ENCODE assay signal across 8 cellular contexts in the genomic region with DNA sequence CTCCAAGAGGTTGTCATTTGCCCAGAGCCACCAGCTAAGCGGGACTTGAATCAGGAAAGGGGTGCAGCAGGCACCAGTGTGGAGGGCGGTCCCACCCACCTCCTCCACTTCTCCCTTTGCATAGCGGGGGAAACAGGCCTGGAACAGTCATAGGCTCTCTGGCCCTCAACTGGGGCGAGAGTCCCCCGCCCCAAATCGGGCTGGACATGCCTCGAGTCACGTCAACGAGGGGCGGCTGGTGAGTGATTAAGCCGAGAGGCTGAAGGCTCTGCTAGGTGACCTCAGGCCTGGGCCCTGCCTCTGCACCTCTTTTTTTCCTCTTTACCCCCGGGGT. TPM values are rescaled to one million over a fixed set of nuclear protein-coding genes. Genes with fewer than 3 reads are reported as not detected.
DNase-seq lines count a peak whose midpoint lies in the region; ATAC-seq and TF ChIP-seq lines count a peak whose summit lies in the region.

No MANE protein-coding gene starts in this region.

- H3K27ac ChIP-seq in right atrium auricular region (peak overlapping the region; percentile 90 to 92), smooth muscle cell (ENCODE audit: low read depth) (peak overlapping the region; percentile 37)

- peaks cover 22% of the 10 kb centered on the region for H3K4me1 Mint-ChIP-seq in activated T-helper 2 cell treated with anti-CD3 and anti-CD28 coated beads, Interferon-gamma antibody, Interleukin-2, Interleukin-4, amounts not matched to agents 10 μg/mL and 5 μg/mL and 100 μg/mL, durations not matched to agents 14 hours and 24 hours and 36 hours (ENCODE audit: low read depth)

- no peak for DNase-seq in AG09309 (ENCODE audit: low read depth)
- no peak for DNase-seq in HFF-Myc (ENCODE audit: extremely low read depth, low read depth)
- DNase-seq in activated T-helper 2 cell treated with anti-CD3 and anti-CD28 coated beads, Interferon-gamma antibody, Interleukin-2, Interleukin-4, amounts not matched to agents 10 μg/mL and 5 μg/mL and 100 μg/mL, durations not matched to agents 14 hours and 24 hours and 36 hours (ENCODE audit: low spot score) = no peak
- DNase-seq in right atrium auricular region (ENCODE audit: low spot score) = no peak
- DNase-seq in smooth muscle cell (lab: John Stamatoyannopoulos, UW; ENCODE audit: unreplicated experiment) = no peak

- H4K20me1 ChIP-seq in smooth muscle cell (ENCODE audit: low read depth) = no peaks in the 10 kb centered on the region

- H3K4me1 ChIP-seq in right atrium auricular region = peaks cover 0 to 36% of the 10 kb centered on the region in 2 donors
- no peaks in the 10 kb centered on the region for H3K4me1 ChIP-seq in smooth muscle cell (ENCODE audit: low read depth)

- H3K9me3 ChIP-seq in right atrium auricular region (no peaks in the 10 kb centered on the region), smooth muscle cell (replicated peaks; ENCODE audit: low read depth) (no peaks in the 10 kb centered on the region)

- H3K4me3 Mint-ChIP-seq in activated T-helper 2 cell treated with anti-CD3 and anti-CD28 coated beads, Interferon-gamma antibody, Interleukin-2, Interleukin-4, amounts not matched to agents 10 μg/mL and 5 μg/mL and 100 μg/mL, durations not matched to agents 14 hours and 24 hours and 36 hours (ENCODE audit: low read depth) = peak overlapping the region; percentile 85

- H3K27me3 Mint-ChIP-seq in activated T-helper 2 cell treated with anti-CD3 and anti-CD28 coated beads, Interferon-gamma antibody, Interleukin-2, Interleukin-4, amounts not matched to agents 10 μg/mL and 5 μg/mL and 100 μg/mL, durations not matched to agents 14 hours and 24 hours and 36 hours (ENCODE audit: low read depth) = no peaks in the 10 kb centered on the region

- intact Hi-C loops in activated T-helper 2 cell treated with anti-CD3 and anti-CD28 coated beads, Interferon-gamma antibody, Interleukin-2, Interleukin-4, amounts not matched to agents 10 μg/mL and 5 μg/mL and 100 μg/mL, durations not matched to agents 14 hours and 24 hours and 36 hours (cut with micrococcal nuclease) = loop anchor here (1.0 to 10.0 kb wide), 2 partner anchors 51 to 157 kb away; no protein-coding TSS in a partner anchor

- no peaks in the 10 kb centered on the region for H3K79me2 ChIP-seq in smooth muscle cell (ENCODE audit: low read depth)

- H3K36me3 ChIP-seq in right atrium auricular region (peaks cover 41% of the 10 kb centered on the region), smooth muscle cell (ENCODE audit: low read depth) (no peaks in the 10 kb centered on the region)

- H3K9ac ChIP-seq in smooth muscle cell (ENCODE audit: low read depth) = peak overlapping the region; percentile 16

- peak overlapping the region; percentile 51 for H3K4me3 ChIP-seq in AG09309 (ENCODE audit: control insufficient read depth, low read depth, low read length)
- H3K4me3 ChIP-seq in HFF-Myc (replicated peaks; ENCODE audit: low read depth, low read length) = peak overlapping the region; percentile 37
- peak overlapping the region; percentile 42 to 67 for H3K4me3 ChIP-seq in right atrium auricular region
- H3K4me3 ChIP-seq in smooth muscle cell = peak overlapping the region; percentile 58

- no peaks in the 10 kb centered on the region for H3F3A ChIP-seq in smooth muscle cell (ENCODE audit: low read depth)

- peak overlapping the region; percentile 75 for H2AFZ ChIP-seq in smooth muscle cell (ENCODE audit: low read depth)

- peaks cover 53% of the 10 kb centered on the region for H3K36me3 Mint-ChIP-seq in activated T-helper 2 cell treated with anti-CD3 and anti-CD28 coated beads, Interferon-gamma antibody, Interleukin-2, Interleukin-4, amounts not matched to agents 10 μg/mL and 5 μg/mL and 100 μg/mL, durations not matched to agents 14 hours and 24 hours and 36 hours (ENCODE audit: low read depth)

- 1% methylated on average over 12 of the region's 12 CpGs for WGBS in smooth muscle cell (ENCODE audit: low lambda C conversion rate)

- TF ChIP-seq CTCF in AG09309 (IDR thresholded peaks at IDR 0.05; ENCODE audit: control insufficient read depth, insufficient read depth, low read depth, low read length, missing control alignments) (no peak), HFF-Myc (IDR thresholded peaks at IDR 0.05; ENCODE audit: low read depth, low read length, missing control alignments) (no peak), right atrium auricular region (IDR thresholded peaks at IDR 0.05) (no peak), smooth muscle cell (IDR thresholded peaks at IDR 0.05; ENCODE audit: borderline replicate concordance, insufficient read depth, poor library complexity, severe bottlenecking) (no peak)

- no peaks in the 10 kb centered on the region for H3K27me3 ChIP-seq in right atrium auricular region
- H3K27me3 ChIP-seq in smooth muscle cell (ENCODE audit: low read depth) = no peaks in the 10 kb centered on the region

- no peak for ATAC-seq in HG03432 (IDR thresholded peaks at IDR 0.05; ENCODE audit: unreplicated experiment)
- ATAC-seq in HG03520 (IDR thresholded peaks at IDR 0.05; ENCODE audit: unreplicated experiment) = no peak
- ATAC-seq in GM19328 (IDR thresholded peaks at IDR 0.05; ENCODE audit: unreplicated experiment) = no peak

- peak overlapping the region; percentile 88 for H3K4me2 ChIP-seq in smooth muscle cell

- H3K27ac Mint-ChIP-seq in activated T-helper 2 cell treated with anti-CD3 and anti-CD28 coated beads, Interferon-gamma antibody, Interleukin-2, Interleukin-4, amounts not matched to agents 10 μg/mL and 5 μg/mL and 100 μg/mL, durations not matched to agents 14 hours and 24 hours and 36 hours = peak overlapping the region; percentile 84

- no peaks in the 10 kb centered on the region for H3K9me3 Mint-ChIP-seq in activated T-helper 2 cell treated with anti-CD3 and anti-CD28 coated beads, Interferon-gamma antibody, Interleukin-2, Interleukin-4, amounts not matched to agents 10 μg/mL and 5 μg/mL and 100 μg/mL, durations not matched to agents 14 hours and 24 hours and 36 hours

RNA-seq across cellular contexts. Expression of gene ARRDC2, which starts 0.4 kb away (rescaled TPM):
- total RNA-seq in activated T-helper 2 cell treated with anti-CD3 and anti-CD28 coated beads, Interferon-gamma antibody, Interleukin-2, Interleukin-4, amounts not matched to agents 10 μg/mL and 5 μg/mL and 100 μg/mL, durations not matched to agents 14 hours and 24 hours and 36 hours = 39.2 and 40.5 TPM in 2 replicates
- 10 to 100 TPM; 26.7 to 42.4 TPM for total RNA-seq in right atrium auricular region
- total RNA-seq in smooth muscle cell = 3.5 and 4.4 TPM in 2 replicates
- 4.3 and 6.5 TPM in 2 replicates for polyA plus RNA-seq in smooth muscle cell

RNA-seq across cellular contexts. Expression of gene KCNN1, which starts 40.7 kb away (rescaled TPM):
- total RNA-seq in activated T-helper 2 cell treated with anti-CD3 and anti-CD28 coated beads, Interferon-gamma antibody, Interleukin-2, Interleukin-4, amounts not matched to agents 10 μg/mL and 5 μg/mL and 100 μg/mL, durations not matched to agents 14 hours and 24 hours and 36 hours = 0.14 and 0.16 TPM in 2 replicates
- under 1 TPM; 0.56 to 0.63 TPM for total RNA-seq in right atrium auricular region
- total RNA-seq in smooth muscle cell = 0.22 and 5.3 TPM in 2 replicates
- polyA plus RNA-seq in smooth muscle cell = 4.2 and 4.6 TPM in 2 replicates
